Comparison of ENCODE assay signal across 10 cellular contexts in the genomic region with DNA sequence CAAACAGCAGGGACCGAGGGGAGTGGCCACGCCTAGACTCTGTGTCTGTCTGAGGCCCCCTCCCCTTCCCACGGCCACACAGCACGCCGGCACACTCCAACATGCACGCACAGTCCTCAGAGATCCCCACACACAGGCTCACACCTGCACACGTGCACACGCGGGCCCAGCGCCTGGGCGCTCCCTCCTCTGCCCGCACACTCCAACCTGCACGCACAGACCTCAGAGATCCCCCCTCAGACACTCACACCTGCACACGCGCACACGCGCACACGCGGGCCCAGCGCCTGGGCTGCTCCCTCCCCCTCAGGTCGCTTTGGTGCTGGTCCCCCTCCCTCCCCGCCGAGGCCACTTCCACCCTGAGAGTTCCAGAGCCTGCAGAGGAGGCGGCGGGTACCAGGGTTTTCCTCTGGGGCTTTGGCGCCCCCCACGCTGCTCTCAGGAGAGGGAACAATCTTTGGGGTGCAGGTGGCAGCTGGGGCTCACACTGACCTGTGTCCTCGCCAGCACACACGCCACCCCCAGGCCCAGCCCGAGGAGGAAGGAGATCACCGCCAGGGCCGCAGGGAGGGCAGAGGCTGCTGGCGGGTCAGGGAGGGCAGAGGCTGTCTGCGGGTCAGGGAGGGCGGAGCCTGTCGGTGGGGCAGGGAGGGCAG. TPM values are rescaled to one million over a fixed set of nuclear protein-coding genes. Genes with fewer than 3 reads are reported as not detected.
DNase-seq lines count a peak whose midpoint lies in the region; TF ChIP-seq lines count a peak whose summit lies in the region.
"Had no signal": no experiment of that assay in that cellular context is flagged by ENCODE, and none has a peak within 500 bp of the region (broad histone marks: within the 10 kb centered on the region; RNA-seq: fewer than 3 reads in every experiment).

No MANE protein-coding gene starts in this region.

- H3K4me2 ChIP-seq in neural progenitor cell = peak overlapping the region; percentile 47

- H3K4me1 Mint-ChIP-seq in neural progenitor cell = peaks cover 17% of the 10 kb centered on the region

- no peak overlapping the region for H2AFZ ChIP-seq in neural progenitor cell (replicated peaks)

- no peak for TF ChIP-seq CTCF in neural progenitor cell (IDR thresholded peaks at IDR 0.05)

- peaks cover 7% of the 10 kb centered on the region for H3K27me3 Mint-ChIP-seq in neural progenitor cell (ENCODE audit: insufficient read depth, low read depth)

- no peaks in the 10 kb centered on the region for H3K79me2 ChIP-seq in neural progenitor cell (ENCODE audit: low read depth)

- peaks cover 19% of the 10 kb centered on the region for H3K4me1 ChIP-seq in neural progenitor cell

- H3K4me3 Mint-ChIP-seq in neural progenitor cell = no peak overlapping the region

- peaks cover 3% of the 10 kb centered on the region for H3K27me3 ChIP-seq in neural progenitor cell

- H4K20me1 ChIP-seq in neural progenitor cell (ENCODE audit: low read depth) = no peaks in the 10 kb centered on the region

- no peak overlapping the region for H3K27ac ChIP-seq in neural progenitor cell
- H3K27ac ChIP-seq: tibial artery had no signal

- DNase-seq in CMK (ENCODE audit: low read depth) (peak; percentile 64), T-helper 2 cell (peak in 4 of 5 experiments; percentile 28 to 63 (median 39)), ecto neural progenitor cell (ENCODE audit: low spot score) (peak; percentile 73), neural progenitor cell (ENCODE audit: low spot score) (peak; percentile 58), HK-2 (ENCODE audit: unreplicated experiment) (no peak), NCI-H146 treated with DMSO at 0.1 percent for 48 hours (lab: John Stamatoyannopoulos, UW; ENCODE audit: unreplicated experiment) (no peak), dermis blood vessel endothelial cell (no peak), DMS79 treated with DMSO at 0.1 percent for 48 hours (lab: John Stamatoyannopoulos, UW) (no peak)
- DNase-seq: tibial artery had no signal

- no peaks in the 10 kb centered on the region for H3K9me3 Mint-ChIP-seq in neural progenitor cell

- no peaks in the 10 kb centered on the region for H3K36me3 Mint-ChIP-seq in neural progenitor cell

- H3F3A ChIP-seq in neural progenitor cell (ENCODE audit: low read depth) = peaks cover 28% of the 10 kb centered on the region

- H3K9ac ChIP-seq in neural progenitor cell = no peak overlapping the region

- no peaks in the 10 kb centered on the region for H3K36me3 ChIP-seq in neural progenitor cell
- H3K36me3 ChIP-seq: tibial artery had no signal

- peak overlapping the region; percentile 95 for H3K27ac Mint-ChIP-seq in neural progenitor cell

- H3K4me3 ChIP-seq in neural progenitor cell = no peak overlapping the region
- H3K4me3 ChIP-seq: tibial artery had no signal

- H3K9me3 ChIP-seq in neural progenitor cell (ENCODE audit: low read depth) = no peaks in the 10 kb centered on the region
- H3K9me3 ChIP-seq: tibial artery had no signal

RNA-seq across cellular contexts. Expression of gene CD7, which starts 1.6 kb away (rescaled TPM):
- total RNA-seq in neural progenitor cell (ENCODE audit: low replicate concordance) (0.62 TPM in 1 of 2 replicates, not detected in the other), dermis blood vessel endothelial cell (not detected in 2 replicates)
- total RNA-seq: renal cortical epithelial cell had no signal

RNA-seq across cellular contexts. Expression of gene SECTM1, which starts 17.7 kb away (rescaled TPM):
- total RNA-seq in neural progenitor cell (ENCODE audit: low replicate concordance) = 0.12 TPM in 1 of 2 replicates, not detected in the other
- total RNA-seq in dermis blood vessel endothelial cell = 3.6 and 7.5 TPM in 2 replicates

RNA-seq across cellular contexts. Expression of gene CSNK1D, which starts 42.3 kb away (rescaled TPM):
- total RNA-seq in neural progenitor cell (ENCODE audit: low replicate concordance) = 41.5 and 60.7 TPM in 2 replicates
- total RNA-seq in dermis blood vessel endothelial cell = 39.3 and 69.2 TPM in 2 replicates

RNA-seq across cellular contexts. Expression of gene TEX19, which starts 43.2 kb away (rescaled TPM):
- total RNA-seq in neural progenitor cell (ENCODE audit: low replicate concordance) = 0.19 TPM in 1 of 2 replicates, not detected in the other
- 0.05 TPM in 1 of 2 replicates, not detected in the other for total RNA-seq in dermis blood vessel endothelial cell

RNA-seq across cellular contexts. Expression of gene UTS2R, which starts 55.7 kb away (rescaled TPM):
- total RNA-seq in neural progenitor cell (ENCODE audit: low replicate concordance) (0.46 TPM in 1 of 2 replicates, not detected in the other), dermis blood vessel endothelial cell (not detected in 2 replicates)

Comparison
In these comparisons a context has a peak if more than half of its experiments do, and no peak if none do; other contexts are left out.
1. DNase-seq: peak in CMK (single experiment), T-helper 2 cell (4 of 5), ecto neural progenitor cell (single experiment) and neural progenitor cell (single experiment); none in HK-2 (single experiment), NCI-H146 treated with DMSO at 0.1 percent for 48 hours (single experiment), dermis blood vessel endothelial cell (single experiment) and DMS79 treated with DMSO at 0.1 percent for 48 hours (single experiment).